ENCODE assay signal across 8 cellular contexts in the genomic region with DNA sequence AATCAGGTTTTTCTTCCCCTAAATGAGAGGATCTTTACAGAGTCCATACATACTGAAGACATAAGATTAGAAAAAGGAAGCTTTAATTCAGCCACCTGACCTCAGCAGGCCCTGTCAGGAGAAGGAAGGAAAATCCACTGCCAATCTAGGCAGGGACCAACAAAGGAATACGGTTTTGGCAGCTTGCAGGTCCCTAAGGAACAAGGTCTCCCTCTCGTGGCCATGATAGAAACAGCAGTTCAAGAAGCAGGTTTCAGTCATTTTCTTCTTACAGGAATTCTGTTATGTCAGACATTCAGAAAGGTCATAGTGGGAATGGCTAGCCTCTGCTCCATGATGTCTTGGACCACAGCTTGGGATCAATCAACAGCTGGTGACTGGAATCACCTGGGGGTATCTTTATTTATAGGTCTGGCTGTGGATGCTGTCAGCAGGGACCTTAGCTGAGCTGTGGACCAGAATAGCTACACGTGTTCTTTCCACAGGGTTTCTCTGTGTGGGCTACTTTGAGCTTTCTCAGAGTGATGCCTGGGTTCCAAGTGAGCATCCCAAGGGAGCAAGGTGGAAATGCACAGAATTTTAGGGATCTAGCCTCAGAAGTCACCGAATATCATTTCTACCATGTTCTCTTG. TPM values are rescaled to one million over a fixed set of nuclear protein-coding genes. Genes with fewer than 3 reads are reported as not detected.
A peak's percentile ranks its signal among the peaks of the same experiment; 100 is the strongest.
DNase-seq lines count a peak whose midpoint lies in the region; ATAC-seq and TF ChIP-seq lines count a peak whose summit lies in the region.

No MANE protein-coding gene starts in this region.

- CTCF ChIA-PET in activated CD4-positive, alpha-beta T cell treated with anti-CD3 and anti-CD28 coated beads for 36 hours (lab: Charles Lee): interaction anchor here (0.6 to 2.8 kb wide), 13 partner anchors 9 to 501 kb away, joined by 3 to 10 read pairs (median 4); partner anchors contain the start of gene CMSS1

- H3K9me3 Mint-ChIP-seq in activated CD4-positive, alpha-beta T cell treated with anti-CD3 and anti-CD28 coated beads for 36 hours (ENCODE audit: low read depth): peaks cover 12% of the 10 kb centered on the region

- ATAC-seq in HG02642 (IDR thresholded peaks at IDR 0.05; ENCODE audit: poor library complexity, unreplicated experiment) (peak; percentile 69), GM21786 (IDR thresholded peaks at IDR 0.05; ENCODE audit: unreplicated experiment) (no peak)
- ATAC-seq in activated CD4-positive, alpha-beta T cell treated with anti-CD3 and anti-CD28 coated beads for 36 hours: no peak

- DNase-seq in activated naive CD4-positive, alpha-beta T cell treated with Interleukin-2 at 50 U/mL for 16 hours: peak; percentile 26
- no peak for DNase-seq in activated naive CD4-positive, alpha-beta T cell (lab: John Stamatoyannopoulos, UW)
- peak; percentile 82 for DNase-seq in NCI-H2196 treated with DMSO at 0.1 percent for 48 hours (lab: John Stamatoyannopoulos, UW; ENCODE audit: unreplicated experiment)
- peak; percentile 51 for DNase-seq in activated CD4-positive, alpha-beta T cell treated with anti-CD3 and anti-CD28 coated beads for 36 hours
- peak; percentile 86 for DNase-seq in fibroblast of the aortic adventitia (ENCODE audit: low read depth)
- DNase-seq in non-pigmented ciliary epithelial cell (ENCODE audit: low read depth): peak; percentile 73

- no peak overlapping the region for H3K4me3 ChIP-seq in fibroblast of the aortic adventitia (ENCODE audit: low read depth, low read length)

- no peak overlapping the region for H3K27ac Mint-ChIP-seq in activated CD4-positive, alpha-beta T cell treated with anti-CD3 and anti-CD28 coated beads for 36 hours

- no peaks in the 10 kb centered on the region for H3K4me1 Mint-ChIP-seq in activated CD4-positive, alpha-beta T cell treated with anti-CD3 and anti-CD28 coated beads for 36 hours

- no peaks in the 10 kb centered on the region for H3K27me3 Mint-ChIP-seq in activated CD4-positive, alpha-beta T cell treated with anti-CD3 and anti-CD28 coated beads for 36 hours

- H3K4me3 Mint-ChIP-seq in activated CD4-positive, alpha-beta T cell treated with anti-CD3 and anti-CD28 coated beads for 36 hours: no peak overlapping the region

- peak; percentile 92 for TF ChIP-seq CTCF in fibroblast of the aortic adventitia (IDR thresholded peaks at IDR 0.05; ENCODE audit: insufficient read depth, low read length)

- intact Hi-C loops in activated CD4-positive, alpha-beta T cell treated with anti-CD3 and anti-CD28 coated beads for 36 hours (cut with DNase I, micrococcal nuclease): loop anchor here in 1 of 2 experiments (5.0 kb wide), 2 partner anchors 786 to 991 kb away; no protein-coding TSS in a partner anchor

- peaks cover 12% of the 10 kb centered on the region for H3K36me3 Mint-ChIP-seq in activated CD4-positive, alpha-beta T cell treated with anti-CD3 and anti-CD28 coated beads for 36 hours (ENCODE audit: low read depth)

- POLR2A ChIA-PET in activated CD4-positive, alpha-beta T cell treated with anti-CD3 and anti-CD28 coated beads for 36 hours (lab: Charles Lee): interaction anchor here (0.5 kb wide), 1 partner anchor 382 kb away, joined by 4 read pairs; no protein-coding TSS in a partner anchor

RNA-seq across cellular contexts. Expression of gene CMSS1, which starts 9.4 kb away (rescaled TPM):
- 10 to 100 TPM; 94.0 to 96.3 TPM for total RNA-seq in activated CD4-positive, alpha-beta T cell treated with anti-CD3 and anti-CD28 coated beads for 36 hours
- total RNA-seq in fibroblast of the aortic adventitia (ENCODE audit: low replicate concordance): 20.1 and 27.8 TPM in 2 replicates

Comparison
In these comparisons a context has a peak if more than half of its experiments do, and no peak if none do; other contexts are left out.
1. DNase-seq: peak in activated naive CD4-positive, alpha-beta T cell treated with Interleukin-2 at 50 U/mL for 16 hours (single experiment), NCI-H2196 treated with DMSO at 0.1 percent for 48 hours (single experiment), activated CD4-positive, alpha-beta T cell treated with anti-CD3 and anti-CD28 coated beads for 36 hours (single experiment), fibroblast of the aortic adventitia (single experiment) and non-pigmented ciliary epithelial cell (single experiment); none in activated naive CD4-positive, alpha-beta T cell (0 of 4).